9 cellular contexts compared by ENCODE assay signal in genomic region chr5:61327761-61328753, GRCh38. TPM values are rescaled to one million over a fixed set of nuclear protein-coding genes. Genes with fewer than 3 reads are reported as not detected.
DNase-seq lines count a peak whose midpoint lies in the region; ATAC-seq and TF ChIP-seq lines count a peak whose summit lies in the region.
"Had no signal": no experiment of that assay in that cellular context is flagged by ENCODE, and none has a peak within 500 bp of the region (broad histone marks: within the 10 kb centered on the region; RNA-seq: fewer than 3 reads in every experiment).

No MANE protein-coding gene starts in this region.

- H3K27ac Mint-ChIP-seq in Calu3 (ENCODE audit: unreplicated experiment) = peak overlapping the region; percentile 81
- peak overlapping the region; percentile 55 for H3K27ac Mint-ChIP-seq in endothelial cell (ENCODE audit: unreplicated experiment)

- WGBS in transverse colon (ENCODE audit: low coverage in 1 of 2), 2 donors = 70% methylated on average over 2 to 6 of the region's 6 CpGs

- H3K36me3 Mint-ChIP-seq in Calu3 (ENCODE audit: insufficient read depth, unreplicated experiment) (peaks cover 40% of the 10 kb centered on the region), endothelial cell (ENCODE audit: low read depth, unreplicated experiment) (peaks cover 16% of the 10 kb centered on the region)

- no peak for TF ChIP-seq CTCF in Calu3 (IDR thresholded peaks at IDR 0.05; ENCODE audit: unreplicated experiment)
- TF ChIP-seq CTCF in endothelial cell (IDR thresholded peaks at IDR 0.05; ENCODE audit: unreplicated experiment) = no peak
- no peak for TF ChIP-seq CTCF in transverse colon (IDR thresholded peaks at IDR 0.05)

- no peak overlapping the region for H3K4me3 ChIP-seq in transverse colon
- H3K4me3 ChIP-seq: HAP-1 had no signal

- H3K36me3 ChIP-seq in transverse colon = no peaks in the 10 kb centered on the region
- H3K36me3 ChIP-seq: HAP-1 had no signal

- no peak for TF ChIP-seq POLR2A in transverse colon (IDR thresholded peaks at IDR 0.05)

- no peak for TF ChIP-seq EP300 in transverse colon (IDR thresholded peaks at IDR 0.05; ENCODE audit: low read depth)

- intact Hi-C loops in Calu3 (cut with micrococcal nuclease; ENCODE audit: unreplicated experiment) (loop anchor here (2.0 kb wide), 1 partner anchor 23 kb away; no protein-coding TSS in a partner anchor), transverse colon (cut with DNase I; ENCODE audit: low total_unique reads) (no loop called here)

- peaks cover 34% of the 10 kb centered on the region for H3K4me1 Mint-ChIP-seq in Calu3 (ENCODE audit: low read depth, unreplicated experiment)
- H3K4me1 Mint-ChIP-seq in endothelial cell (ENCODE audit: unreplicated experiment) = peaks cover 47% of the 10 kb centered on the region

- CTCF ChIA-PET in Calu3 (lab: Charles Lee) = interaction anchor here (0.6 to 0.9 kb wide), 5 partner anchors 24 to 314 kb away, joined by 3 to 5 read pairs (median 3); no protein-coding TSS in a partner anchor

- DNase-seq in Calu3 (no peak), MV-4-11 (lab: John Stamatoyannopoulos, UW) (peak; percentile 76), endothelial cell (ENCODE audit: low spot score) (no peak), transverse colon (no peak), amniotic stem cell (lab: John Stamatoyannopoulos, UW) (no peak)
- DNase-seq in stimulated activated CD4-positive, alpha-beta T cell treated with anti-CD3 and anti-CD28 coated beads, Interleukin-12 subunit alpha, Interleukin-12 subunit beta, amount 100 ng/mL, for 4 hours = no peak

- BruUV-seq in Calu3 (replicated peaks; lab: Mats Ljungman, UMichigan) = no TSS peak

- H3K27ac ChIP-seq in transverse colon = peak overlapping the region; percentile 4 to 99 (median 94)

- in situ Hi-C loops in transverse colon (cut with MboI; ENCODE audit: low pct_ligation_motif_present in 1 of 4, low pct_unique_long_range_greater_than_20kb in 1 of 4, low sequenced_read_pairs in 3 of 4) = loop anchor here in 3 of 4 donors (10.0 to 25.0 kb wide), 4 partner anchors 163 to 391 kb away; partner anchors contain the start of genes SMIM15 (in 3 of the 3), ERCC8 (in 1 of the 3) and NDUFAF2 (in 1 of the 3)

- no peaks in the 10 kb centered on the region for H3K9me3 ChIP-seq in transverse colon
- H3K9me3 ChIP-seq: HAP-1 had no signal

- no peaks in the 10 kb centered on the region for H3K9me3 Mint-ChIP-seq in Calu3 (ENCODE audit: low read depth, unreplicated experiment)
- H3K9me3 Mint-ChIP-seq in endothelial cell (ENCODE audit: unreplicated experiment) = no peaks in the 10 kb centered on the region

- peaks cover 14 to 41% (median 30%) of the 10 kb centered on the region in 4 donors for H3K4me1 ChIP-seq in transverse colon

- peak overlapping the region; percentile 84 for H3K4me3 Mint-ChIP-seq in Calu3 (ENCODE audit: low read depth, unreplicated experiment)
- H3K4me3 Mint-ChIP-seq in endothelial cell (ENCODE audit: unreplicated experiment) = peak overlapping the region; percentile 98

- H3K27me3 Mint-ChIP-seq in Calu3 (ENCODE audit: unreplicated experiment) (no peaks in the 10 kb centered on the region), endothelial cell (ENCODE audit: unreplicated experiment) (peaks cover 21% of the 10 kb centered on the region)

- no peaks in the 10 kb centered on the region for H3K27me3 ChIP-seq in transverse colon

- peak; percentile 33 for ATAC-seq in GM21576 (IDR thresholded peaks at IDR 0.05; ENCODE audit: unreplicated experiment)
- ATAC-seq in HG02642 (IDR thresholded peaks at IDR 0.05; ENCODE audit: poor library complexity, unreplicated experiment) = no peak

RNA-seq across cellular contexts. Expression of gene ZSWIM6, which starts 4.0 kb away (rescaled TPM):
- 13.2 and 14.7 TPM in 2 replicates for total RNA-seq in Calu3 (2022)
- total RNA-seq in endothelial cell (ENCODE audit: unreplicated experiment) = 77.0 TPM
- total RNA-seq in transverse colon = 10 to 100 TPM in 3 of 4 donors, 1 to 10 TPM in 1; 7.8 to 25.5 (median 21.0) TPM
